1 cellular context compared by ENCODE assay signal in genomic region chr17:7915611-7916382, GRCh38.
TF ChIP-seq lines count a peak whose summit lies in the region.

Gene RNF227, minus strand, starts transcription at chr17:7916289. Its CDS starts 94 bp downstream, at chr17:7916195.

TF ChIP-seq in HepG2, 621 proteins besides CTCF, POLR2A, EP300 and RAD21 (continued from another document and continues in another):
- TF ChIP-seq, protein P1, sequence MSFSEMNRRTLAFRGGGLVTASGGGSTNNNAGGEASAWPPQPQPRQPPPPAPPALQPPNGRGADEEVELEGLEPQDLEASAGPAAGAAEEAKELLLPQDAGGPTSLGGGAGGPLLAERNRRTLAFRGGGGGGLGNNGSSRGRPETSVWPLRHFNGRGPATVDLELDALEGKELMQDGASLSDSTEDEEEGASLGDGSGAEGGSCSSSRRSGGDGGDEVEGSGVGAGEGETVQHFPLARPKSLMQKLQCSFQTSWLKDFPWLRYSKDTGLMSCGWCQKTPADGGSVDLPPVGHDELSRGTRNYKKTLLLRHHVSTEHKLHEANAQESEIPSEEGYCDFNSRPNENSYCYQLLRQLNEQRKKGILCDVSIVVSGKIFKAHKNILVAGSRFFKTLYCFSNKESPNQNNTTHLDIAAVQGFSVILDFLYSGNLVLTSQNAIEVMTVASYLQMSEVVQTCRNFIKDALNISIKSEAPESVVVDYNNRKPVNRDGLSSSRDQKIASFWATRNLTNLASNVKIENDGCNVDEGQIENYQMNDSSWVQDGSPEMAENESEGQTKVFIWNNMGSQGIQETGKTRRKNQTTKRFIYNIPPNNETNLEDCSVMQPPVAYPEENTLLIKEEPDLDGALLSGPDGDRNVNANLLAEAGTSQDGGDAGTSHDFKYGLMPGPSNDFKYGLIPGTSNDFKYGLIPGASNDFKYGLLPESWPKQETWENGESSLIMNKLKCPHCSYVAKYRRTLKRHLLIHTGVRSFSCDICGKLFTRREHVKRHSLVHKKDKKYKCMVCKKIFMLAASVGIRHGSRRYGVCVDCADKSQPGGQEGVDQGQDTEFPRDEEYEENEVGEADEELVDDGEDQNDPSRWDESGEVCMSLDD (CRISPR knock-in tag; IDR thresholded peaks at IDR 0.05; ENCODE audit: borderline replicate concordance), result peak; percentile 66; the same call in 1 of the 2 replicates
- TF ChIP-seq KLF6 (CRISPR knock-in tag; IDR thresholded peaks at IDR 0.05), result peak; percentile 66; the same call in 1 of the 2 replicates
- TF ChIP-seq ESRRA (CRISPR knock-in tag; IDR thresholded peaks at IDR 0.05; ENCODE audit: low read depth), result no peak; the same call in 1 of the 2 replicates
- no peak for TF ChIP-seq CBX2 (IDR thresholded peaks at IDR 0.05; ENCODE audit: low read depth, low read length)
- TF ChIP-seq CBX2 (CRISPR knock-in tag; IDR thresholded peaks at IDR 0.05; ENCODE audit: low read depth), result no peak
- TF ChIP-seq ZNF446 (CRISPR knock-in tag; IDR thresholded peaks at IDR 0.05), result no peak; the same call in 1 of the 2 replicates
- peak; percentile 71; the same call in 1 of the 2 replicates for TF ChIP-seq TOE1 (CRISPR knock-in tag; IDR thresholded peaks at IDR 0.05)
- no peak; the same call in 1 of the 2 replicates for TF ChIP-seq ZBTB26 (CRISPR knock-in tag; IDR thresholded peaks at IDR 0.05; ENCODE audit: borderline replicate concordance)
- no peak for TF ChIP-seq ZNF7 (CRISPR knock-in tag; IDR thresholded peaks at IDR 0.05)
- peak; percentile 85; the same call in 1 of the 2 replicates for TF ChIP-seq ZNF33B (CRISPR knock-in tag; IDR thresholded peaks at IDR 0.05)
- TF ChIP-seq, protein P2, sequence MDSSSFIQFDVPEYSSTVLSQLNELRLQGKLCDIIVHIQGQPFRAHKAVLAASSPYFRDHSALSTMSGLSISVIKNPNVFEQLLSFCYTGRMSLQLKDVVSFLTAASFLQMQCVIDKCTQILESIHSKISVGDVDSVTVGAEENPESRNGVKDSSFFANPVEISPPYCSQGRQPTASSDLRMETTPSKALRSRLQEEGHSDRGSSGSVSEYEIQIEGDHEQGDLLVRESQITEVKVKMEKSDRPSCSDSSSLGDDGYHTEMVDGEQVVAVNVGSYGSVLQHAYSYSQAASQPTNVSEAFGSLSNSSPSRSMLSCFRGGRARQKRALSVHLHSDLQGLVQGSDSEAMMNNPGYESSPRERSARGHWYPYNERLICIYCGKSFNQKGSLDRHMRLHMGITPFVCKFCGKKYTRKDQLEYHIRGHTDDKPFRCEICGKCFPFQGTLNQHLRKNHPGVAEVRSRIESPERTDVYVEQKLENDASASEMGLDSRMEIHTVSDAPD (CRISPR knock-in tag; IDR thresholded peaks at IDR 0.05), result no peak
- peak; percentile 93 for TF ChIP-seq NR1H2 (CRISPR knock-in tag; IDR thresholded peaks at IDR 0.05; ENCODE audit: borderline replicate concordance, low read depth)
- TF ChIP-seq SOX5 (CRISPR knock-in tag; IDR thresholded peaks at IDR 0.05; ENCODE audit: borderline replicate concordance), result no peak
- no peak for TF ChIP-seq ATF4 (CRISPR knock-in tag; IDR thresholded peaks at IDR 0.05)
- TF ChIP-seq ZHX1 (CRISPR knock-in tag; IDR thresholded peaks at IDR 0.05; ENCODE audit: low read depth), result 0 out of 2 replicates have a peak, but pooled peaks have one; percentile 59
- no peak for TF ChIP-seq ZNF207 (IDR thresholded peaks at IDR 0.05; ENCODE audit: borderline replicate concordance)
- TF ChIP-seq ZNF589 (CRISPR knock-in tag; conservative IDR thresholded peaks at IDR 0.05), result peak; percentile 70; the same call in 1 of the 2 replicates
- TF ChIP-seq SUZ12 (IDR thresholded peaks at IDR 0.05; ENCODE audit: low read depth, low read length), result no peak
- TF ChIP-seq SMAD3 (CRISPR knock-in tag; IDR thresholded peaks at IDR 0.05), result no peak
- peak; percentile 88 for TF ChIP-seq BRCA1 (CRISPR knock-in tag; IDR thresholded peaks at IDR 0.05)
- no peak for TF ChIP-seq PCBP2 (optimal IDR thresholded peaks at IDR 0.05; ENCODE audit: low read depth, low read length, poor library complexity, severe bottlenecking)
- no peak for TF ChIP-seq ZNF792 (CRISPR knock-in tag; IDR thresholded peaks at IDR 0.05)
- no peak for TF ChIP-seq GFI1 (CRISPR knock-in tag; IDR thresholded peaks at IDR 0.05; ENCODE audit: borderline replicate concordance)
- no peak for TF ChIP-seq ZNF260 (CRISPR knock-in tag; IDR thresholded peaks at IDR 0.05; ENCODE audit: borderline replicate concordance, low read depth)
- peak; percentile 52; the same call in 1 of the 2 replicates for TF ChIP-seq E2F2 (CRISPR knock-in tag; IDR thresholded peaks at IDR 0.05; ENCODE audit: borderline replicate concordance)
- TF ChIP-seq, protein P3, sequence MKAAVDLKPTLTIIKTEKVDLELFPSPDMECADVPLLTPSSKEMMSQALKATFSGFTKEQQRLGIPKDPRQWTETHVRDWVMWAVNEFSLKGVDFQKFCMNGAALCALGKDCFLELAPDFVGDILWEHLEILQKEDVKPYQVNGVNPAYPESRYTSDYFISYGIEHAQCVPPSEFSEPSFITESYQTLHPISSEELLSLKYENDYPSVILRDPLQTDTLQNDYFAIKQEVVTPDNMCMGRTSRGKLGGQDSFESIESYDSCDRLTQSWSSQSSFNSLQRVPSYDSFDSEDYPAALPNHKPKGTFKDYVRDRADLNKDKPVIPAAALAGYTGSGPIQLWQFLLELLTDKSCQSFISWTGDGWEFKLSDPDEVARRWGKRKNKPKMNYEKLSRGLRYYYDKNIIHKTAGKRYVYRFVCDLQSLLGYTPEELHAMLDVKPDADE (CRISPR knock-in tag; IDR thresholded peaks at IDR 0.05), result no peak
- TF ChIP-seq, protein P4, sequence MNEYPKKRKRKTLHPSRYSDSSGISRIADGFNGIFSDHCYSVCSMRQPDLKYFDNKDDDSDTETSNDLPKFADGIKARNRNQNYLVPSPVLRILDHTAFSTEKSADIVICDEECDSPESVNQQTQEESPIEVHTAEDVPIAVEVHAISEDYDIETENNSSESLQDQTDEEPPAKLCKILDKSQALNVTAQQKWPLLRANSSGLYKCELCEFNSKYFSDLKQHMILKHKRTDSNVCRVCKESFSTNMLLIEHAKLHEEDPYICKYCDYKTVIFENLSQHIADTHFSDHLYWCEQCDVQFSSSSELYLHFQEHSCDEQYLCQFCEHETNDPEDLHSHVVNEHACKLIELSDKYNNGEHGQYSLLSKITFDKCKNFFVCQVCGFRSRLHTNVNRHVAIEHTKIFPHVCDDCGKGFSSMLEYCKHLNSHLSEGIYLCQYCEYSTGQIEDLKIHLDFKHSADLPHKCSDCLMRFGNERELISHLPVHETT (CRISPR knock-in tag; conservative IDR thresholded peaks at IDR 0.05), result no peak
- TF ChIP-seq GATAD1 (CRISPR knock-in tag; IDR thresholded peaks at IDR 0.05), result no peak
- peak; percentile 12; the same call in 1 of the 2 replicates for TF ChIP-seq ZFP91 (CRISPR knock-in tag; IDR thresholded peaks at IDR 0.05; ENCODE audit: borderline replicate concordance)
- TF ChIP-seq MEIS2 (CRISPR knock-in tag; IDR thresholded peaks at IDR 0.05), result peak; percentile 74; the same call in 1 of the 2 replicates
- no peak for TF ChIP-seq RORA (CRISPR knock-in tag; IDR thresholded peaks at IDR 0.05)
- no peak; the same call in 1 of the 2 replicates for TF ChIP-seq ZNF768 (CRISPR knock-in tag; IDR thresholded peaks at IDR 0.05)
- TF ChIP-seq ZNF335 (CRISPR knock-in tag; IDR thresholded peaks at IDR 0.05), result no peak
- TF ChIP-seq HES4 (CRISPR knock-in tag; IDR thresholded peaks at IDR 0.05; ENCODE audit: borderline replicate concordance), result 0 out of 2 replicates have a peak, but pooled peaks have one; percentile 44
- no peak for TF ChIP-seq MBNL3 (CRISPR knock-in tag; conservative IDR thresholded peaks at IDR 0.05)
- TF ChIP-seq KLF9 (CRISPR knock-in tag; IDR thresholded peaks at IDR 0.05; ENCODE audit: low read depth), result no peak
- TF ChIP-seq RELA (CRISPR knock-in tag; IDR thresholded peaks at IDR 0.05), result no peak
- no peak for TF ChIP-seq SMAD1 (CRISPR knock-in tag; IDR thresholded peaks at IDR 0.05; ENCODE audit: borderline replicate concordance, low read depth)
- no peak for TF ChIP-seq ZNF550 (CRISPR knock-in tag; IDR thresholded peaks at IDR 0.05; ENCODE audit: borderline replicate concordance)
- no peak for TF ChIP-seq ZSCAN9 (CRISPR knock-in tag; IDR thresholded peaks at IDR 0.05; ENCODE audit: borderline replicate concordance)
- no peak for TF ChIP-seq YY1 (IDR thresholded peaks at IDR 0.05; ENCODE audit: insufficient read depth, insufficient replicate concordance, low read depth, low read length)
- TF ChIP-seq HOXD1 (CRISPR knock-in tag; IDR thresholded peaks at IDR 0.05), result peak; percentile 47; the same call in 1 of the 2 replicates
- peak; percentile 65; the same call in 1 of the 2 replicates for TF ChIP-seq STAT5B (CRISPR knock-in tag; IDR thresholded peaks at IDR 0.05)
- TF ChIP-seq, protein P5, sequence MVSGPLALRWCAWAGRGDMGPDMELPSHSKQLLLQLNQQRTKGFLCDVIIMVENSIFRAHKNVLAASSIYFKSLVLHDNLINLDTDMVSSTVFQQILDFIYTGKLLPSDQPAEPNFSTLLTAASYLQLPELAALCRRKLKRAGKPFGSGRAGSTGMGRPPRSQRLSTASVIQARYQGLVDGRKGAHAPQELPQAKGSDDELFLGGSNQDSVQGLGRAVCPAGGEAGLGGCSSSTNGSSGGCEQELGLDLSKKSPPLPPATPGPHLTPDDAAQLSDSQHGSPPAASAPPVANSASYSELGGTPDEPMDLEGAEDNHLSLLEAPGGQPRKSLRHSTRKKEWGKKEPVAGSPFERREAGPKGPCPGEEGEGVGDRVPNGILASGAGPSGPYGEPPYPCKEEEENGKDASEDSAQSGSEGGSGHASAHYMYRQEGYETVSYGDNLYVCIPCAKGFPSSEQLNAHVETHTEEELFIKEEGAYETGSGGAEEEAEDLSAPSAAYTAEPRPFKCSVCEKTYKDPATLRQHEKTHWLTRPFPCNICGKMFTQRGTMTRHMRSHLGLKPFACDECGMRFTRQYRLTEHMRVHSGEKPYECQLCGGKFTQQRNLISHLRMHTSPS (CRISPR knock-in tag; IDR thresholded peaks at IDR 0.05; ENCODE audit: low read depth), result no peak
